Comparison of ENCODE assay signal across 19 cellular contexts in the genomic region with DNA sequence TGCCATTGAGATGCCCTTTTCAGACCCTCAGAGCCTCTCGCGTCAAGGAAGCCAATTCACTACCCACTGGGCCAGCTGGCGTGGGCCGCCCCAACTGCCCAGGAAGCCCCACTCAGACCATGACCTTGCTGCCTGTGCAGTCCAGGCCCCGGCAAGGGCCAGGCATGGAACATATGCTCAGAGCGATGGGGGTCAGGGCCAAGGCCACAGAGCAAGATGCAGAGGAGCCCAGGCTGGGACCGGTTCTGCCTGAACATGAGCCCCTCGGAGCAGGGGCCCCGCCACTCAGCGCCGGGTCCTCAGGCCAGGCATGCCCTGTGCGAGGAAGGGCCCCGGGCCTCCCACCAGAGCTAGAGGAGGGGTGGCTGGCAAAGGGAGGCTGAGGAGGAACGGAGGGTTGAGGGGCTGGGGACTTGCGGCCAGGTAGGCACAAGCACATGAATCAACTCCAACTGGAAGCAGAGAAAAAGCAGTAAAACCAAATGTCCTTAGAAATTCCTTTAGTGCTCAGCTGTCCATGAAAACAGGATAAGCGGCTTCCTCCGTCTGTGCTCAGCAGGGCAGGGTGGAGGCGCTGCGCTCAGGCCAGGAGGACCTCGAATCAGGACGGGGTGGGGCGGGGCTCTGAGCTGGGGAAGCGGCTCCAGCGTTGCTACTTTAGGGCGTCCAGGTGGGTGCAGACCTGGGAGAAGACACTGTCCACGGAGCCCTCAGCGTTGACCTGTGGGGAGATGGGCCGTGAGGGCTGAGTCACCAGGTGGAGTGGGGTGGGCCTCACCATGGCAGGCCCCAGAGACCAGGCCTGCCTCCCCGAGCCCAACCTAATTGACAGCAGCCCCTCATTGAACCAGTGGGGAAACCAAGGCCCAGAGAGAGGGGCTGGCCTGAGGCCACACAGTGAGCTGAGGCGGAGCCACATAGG. TPM values are rescaled to one million over a fixed set of nuclear protein-coding genes. Genes with fewer than 3 reads are reported as not detected.
A peak's percentile ranks its signal among the peaks of the same experiment; 100 is the strongest.
DNase-seq lines count a peak whose midpoint lies in the region; ATAC-seq and TF ChIP-seq lines count a peak whose summit lies in the region.
"Had no signal": no experiment of that assay in that cellular context is flagged by ENCODE, and none has a peak within 500 bp of the region (broad histone marks: within the 10 kb centered on the region; RNA-seq: fewer than 3 reads in every experiment).

No MANE protein-coding gene starts in this region.

- DNase-seq in cardiac muscle cell (ENCODE audit: low read depth in 1 of 2, low spot score in 1 of 2): no peak
- DNase-seq in cardiac septum (ENCODE audit: low spot score): no peak
- DNase-seq in esophagus squamous epithelium (lab: John Stamatoyannopoulos, UW): no peak
- DNase-seq in mesendoderm: no peak
- DNase-seq in upper lobe of left lung: no peak
- DNase-seq in NCI-H1105 (lab: John Stamatoyannopoulos, UW): no peak
- no peak for DNase-seq in T1000 (lab: John Stamatoyannopoulos, UW)
- DNase-seq: 8988T; activated B cell treated with CpG ODN at 0.5 μM for 24 hours; activated CD8-positive, alpha-beta T cell treated with anti-CD3 and anti-CD28 coated beads, Interleukin-2, amount 10 ng/mL, durations not matched to agents 7 days and 5 days; activated T-cell treated with anti-CD3 and anti-CD28 coated beads, Interleukin-2, amount 50 U/mL, for 48 hours; BE2C; MG63; NCI-H1694; NCI-H226; PC-3; T-helper 2 cell had no signal

- H2BK5ac ChIP-seq in mesendoderm (ENCODE audit: low read length): no peak overlapping the region

- no peak overlapping the region for H3K23ac ChIP-seq in mesendoderm (ENCODE audit: low read length)

- no peak overlapping the region for H4K8ac ChIP-seq in mesendoderm (ENCODE audit: low read depth, low read length)

- no peak overlapping the region for H3K4me2 ChIP-seq in mesendoderm (ENCODE audit: low read length)

- H3K4me1 ChIP-seq in cardiac muscle cell (ENCODE audit: low read depth) (peaks cover 7% of the 10 kb centered on the region), esophagus squamous epithelium (peaks cover 0 to 24% (median under 1%) of the 10 kb centered on the region in 3 donors), mesendoderm (ENCODE audit: control insufficient read depth, low read depth, low read length) (no peaks in the 10 kb centered on the region), upper lobe of left lung (peaks cover 23 to 54% (median 41%) of the 10 kb centered on the region in 4 donors)

- H3K27me3 ChIP-seq in cardiac muscle cell: no peaks in the 10 kb centered on the region
- no peaks in the 10 kb centered on the region for H3K27me3 ChIP-seq in esophagus squamous epithelium
- no peaks in the 10 kb centered on the region for H3K27me3 ChIP-seq in mesendoderm (ENCODE audit: insufficient read depth, low read length, poor library complexity)
- H3K27me3 ChIP-seq in upper lobe of left lung: no peaks in the 10 kb centered on the region
- H3K27me3 ChIP-seq: BE2C, MG63 had no signal

- H3K4ac ChIP-seq in mesendoderm (ENCODE audit: low read depth, low read length): no peak overlapping the region

- no peak overlapping the region for H2BK15ac ChIP-seq in mesendoderm (replicated peaks; ENCODE audit: low read depth)

- no peak overlapping the region for H2AK5ac ChIP-seq in mesendoderm (ENCODE audit: low read length)

- H3K9me3 ChIP-seq in cardiac muscle cell (ENCODE audit: low read depth) (no peaks in the 10 kb centered on the region), esophagus squamous epithelium (no peaks in the 10 kb centered on the region), upper lobe of left lung (no peaks in the 10 kb centered on the region)
- H3K9me3 ChIP-seq: BE2C, MG63 had no signal

- no peak for ATAC-seq in upper lobe of left lung (ENCODE audit: low FRiP score in 2 of 2)
- no peak for ATAC-seq in HG03565 (IDR thresholded peaks at IDR 0.05; ENCODE audit: unreplicated experiment)
- ATAC-seq: activated CD8-positive, alpha-beta T cell treated with anti-CD3 and anti-CD28 coated beads, Interleukin-2, amount 10 ng/mL, durations not matched to agents 7 days and 5 days; activated naive CD4-positive, alpha-beta T cell treated with anti-CD3 and anti-CD28 coated beads, Interleukin-2, amount 50 U/mL, for 72 hours; PC-3 had no signal

- TF ChIP-seq POLR2A in esophagus squamous epithelium (IDR thresholded peaks at IDR 0.05) (no peak), upper lobe of left lung (IDR thresholded peaks at IDR 0.05) (no peak)

- H3K36me3 ChIP-seq in cardiac muscle cell (peaks cover 7% of the 10 kb centered on the region), esophagus squamous epithelium (peaks cover 0 to 44% (median 9%) of the 10 kb centered on the region in 3 donors), mesendoderm (ENCODE audit: control insufficient read depth, insufficient read depth, low read length) (peaks cover 2% of the 10 kb centered on the region), upper lobe of left lung (peaks cover 5 to 40% (median 33%) of the 10 kb centered on the region in 4 donors)

- H3K27ac ChIP-seq in cardiac muscle cell (peak overlapping the region; percentile 23), esophagus squamous epithelium (peak overlapping the region in 3 of 4 donors; percentile 30 to 63 (median 55)), mesendoderm (ENCODE audit: low read depth, low read length) (no peak overlapping the region), upper lobe of left lung (peak overlapping the region; percentile 65 to 84 (median 76))

- H3K4me3 ChIP-seq in cardiac muscle cell: no peak overlapping the region
- H3K4me3 ChIP-seq in esophagus squamous epithelium: peak overlapping the region in 1 of 4 donors; percentile 3
- no peak overlapping the region for H3K4me3 ChIP-seq in mesendoderm (ENCODE audit: low read length)
- no peak overlapping the region for H3K4me3 ChIP-seq in upper lobe of left lung
- H3K4me3 ChIP-seq: MG63 had no signal

- H3K18ac ChIP-seq in mesendoderm (ENCODE audit: low read length): no peak overlapping the region

- H3K9ac ChIP-seq in mesendoderm (ENCODE audit: low read length): no peak overlapping the region

- intact Hi-C loops in cardiac septum (cut with DNase I): no loop called here
- intact Hi-C loops in esophagus squamous epithelium (cut with DNase I): no loop called here

- no peaks in the 10 kb centered on the region for H3K79me2 ChIP-seq in mesendoderm (ENCODE audit: control insufficient read depth, insufficient read depth, low read length)

- WGBS in esophagus squamous epithelium, 2 donors: 72 to 91% methylated on average over 11 to 12 of the region's 30 CpGs
- no CpG with 5 or more reads among the region's 30 CpGs for WGBS in mesendoderm (ENCODE audit: extremely low coverage, insufficient coverage, low lambda C conversion rate)
- 67 to 68% methylated on average over 24 to 30 of the region's 30 CpGs for WGBS in upper lobe of left lung, 2 donors

- no peak for TF ChIP-seq EP300 in upper lobe of left lung (IDR thresholded peaks at IDR 0.05)

- no peak for TF ChIP-seq CTCF in cardiac muscle cell (IDR thresholded peaks at IDR 0.05; ENCODE audit: low read depth, low read length)
- TF ChIP-seq CTCF in esophagus squamous epithelium (IDR thresholded peaks at IDR 0.05): no peak
- TF ChIP-seq CTCF in upper lobe of left lung (IDR thresholded peaks at IDR 0.05): no peak

- peak overlapping the region; percentile 60 for H3K56ac ChIP-seq in mesendoderm (ENCODE audit: low read length)

- no peak overlapping the region for H4K5ac ChIP-seq in mesendoderm (ENCODE audit: low read length)

- H3K79me1 ChIP-seq in mesendoderm (ENCODE audit: low read length): no peaks in the 10 kb centered on the region

- no peak overlapping the region for H2BK120ac ChIP-seq in mesendoderm (ENCODE audit: low read depth, low read length)

RNA-seq across cellular contexts. Expression of gene AK1, which starts 9.9 kb away (rescaled TPM):
- total RNA-seq in cardiac muscle cell (174 and 175 TPM in 2 replicates), cardiac septum (484 TPM), esophagus squamous epithelium (10 to 100 TPM; 11.1 to 36.1 (median 26.8) TPM), upper lobe of left lung (100 to 1,000 TPM; 106 to 239 (median 161) TPM)
- polyA plus RNA-seq in cardiac muscle cell: 346 and 413 TPM in 2 replicates
- 24.5 TPM for polyA plus RNA-seq in mesendoderm (2013, experiment 1 of 2)
- polyA plus RNA-seq in mesendoderm (2013, experiment 2 of 2): 21.1 TPM

RNA-seq across cellular contexts. Expression of gene ENG, which starts 13.2 kb away (rescaled TPM):
- total RNA-seq in cardiac muscle cell: 6.9 and 15.8 TPM in 2 replicates
- polyA plus RNA-seq in cardiac muscle cell: 12.6 and 35.4 TPM in 2 replicates
- 244 TPM for total RNA-seq in cardiac septum
- total RNA-seq in esophagus squamous epithelium: 10 to 100 TPM in 3 of 4 donors, 1 to 10 TPM in 1; 7.2 to 32.8 (median 18.0) TPM
- polyA plus RNA-seq in mesendoderm (2013, experiment 1 of 2): 5.9 TPM
- 5.4 TPM for polyA plus RNA-seq in mesendoderm (2013, experiment 2 of 2)
- 100 to 1,000 TPM in 4 of 6 donors, 10 to 100 TPM in 2; 45.7 to 378 (median 178) TPM for total RNA-seq in upper lobe of left lung

RNA-seq across cellular contexts. Expression of gene ST6GALNAC6, which starts 31.8 kb away (rescaled TPM):
- total RNA-seq in cardiac muscle cell (49.4 and 73.4 TPM in 2 replicates), cardiac septum (49.4 TPM), esophagus squamous epithelium (10 to 100 TPM; 14.5 to 69.4 (median 26.1) TPM), upper lobe of left lung (100 to 1,000 TPM in 1 of 6 donors, 10 to 100 TPM in 5; 67.3 to 117 (median 85.2) TPM)
- polyA plus RNA-seq in cardiac muscle cell: 53.0 and 85.2 TPM in 2 replicates
- 11.0 TPM for polyA plus RNA-seq in mesendoderm (2013, experiment 1 of 2)
- polyA plus RNA-seq in mesendoderm (2013, experiment 2 of 2): 11.5 TPM

RNA-seq across cellular contexts. Expression of gene ST6GALNAC4, which starts 49.2 kb away (rescaled TPM):
- total RNA-seq in cardiac muscle cell (66.2 and 119 TPM in 2 replicates), cardiac septum (48.1 TPM), esophagus squamous epithelium (10 to 100 TPM; 12.5 to 33.0 (median 23.8) TPM), upper lobe of left lung (100 to 1,000 TPM in 1 of 6 donors, 10 to 100 TPM in 5; 41.3 to 105 (median 56.2) TPM)
- 48.8 and 71.4 TPM in 2 replicates for polyA plus RNA-seq in cardiac muscle cell
- polyA plus RNA-seq in mesendoderm (2013, experiment 1 of 2): 12.3 TPM
- 14.4 TPM for polyA plus RNA-seq in mesendoderm (2013, experiment 2 of 2)
